11 cellular contexts compared by ENCODE assay signal in the genomic region with DNA sequence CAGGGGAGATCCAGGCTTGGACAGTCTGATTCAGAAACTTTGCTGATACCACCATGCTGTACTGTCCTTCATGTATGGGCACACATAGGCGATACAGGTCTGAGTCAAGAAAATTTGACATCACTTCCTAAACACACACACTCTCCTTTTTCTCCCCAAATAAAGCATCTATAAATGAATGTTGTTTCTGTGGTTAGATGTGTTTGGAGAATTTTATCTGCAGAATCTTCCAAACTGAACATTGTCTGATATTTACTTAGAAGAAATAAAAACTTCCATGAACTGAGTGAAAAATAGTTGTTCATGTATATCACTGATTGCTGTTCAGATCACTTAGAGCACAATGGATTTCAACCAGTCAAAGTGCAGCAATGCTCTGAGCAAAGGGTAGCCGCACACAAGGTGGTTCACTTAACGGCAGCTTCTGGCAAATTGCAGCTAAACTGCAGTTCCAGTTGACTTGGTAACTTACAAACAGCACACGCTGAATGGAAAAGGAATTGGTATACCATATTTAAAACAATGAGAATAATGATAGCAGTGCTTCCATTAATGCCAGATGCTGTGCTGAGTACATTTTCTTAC. TPM values are rescaled to one million over a fixed set of nuclear protein-coding genes. Genes with fewer than 3 reads are reported as not detected.
DNase-seq lines count a peak whose midpoint lies in the region; ATAC-seq and TF ChIP-seq lines count a peak whose summit lies in the region.
"Had no signal": no experiment of that assay in that cellular context is flagged by ENCODE, and none has a peak within 500 bp of the region (broad histone marks: within the 10 kb centered on the region; RNA-seq: fewer than 3 reads in every experiment).

No MANE protein-coding gene starts in this region.

- H3K9me3 Mint-ChIP-seq in activated T-cell treated with anti-CD3 and anti-CD28 coated beads, Interleukin-2, amount 50 U/mL, for 24 hours: no peaks in the 10 kb centered on the region

- TF ChIP-seq CTCF in spleen (IDR thresholded peaks at IDR 0.05 in 8 of 11, conservative IDR thresholded peaks at IDR 0.05 in 3 of 11): no peak
- no peak for TF ChIP-seq CTCF in lower lobe of right lung (IDR thresholded peaks at IDR 0.05)

- no peaks in the 10 kb centered on the region for H3K36me3 Mint-ChIP-seq in activated T-cell treated with anti-CD3 and anti-CD28 coated beads, Interleukin-2, amount 50 U/mL, for 24 hours (ENCODE audit: low read depth)

- H3K4me1 Mint-ChIP-seq in activated T-cell treated with anti-CD3 and anti-CD28 coated beads, Interleukin-2, amount 50 U/mL, for 24 hours (ENCODE audit: low read depth): peaks cover 91% of the 10 kb centered on the region

- no peak for TF ChIP-seq POLR2A in spleen (IDR thresholded peaks at IDR 0.05)

- DNase-seq in activated T-cell treated with anti-CD3 and anti-CD28 coated beads, Interleukin-2, amount 50 U/mL, for 24 hours: no peak
- DNase-seq in activated T-cell treated with anti-CD3 and anti-CD28 coated beads, Interleukin-2, amount 50 U/mL, for 1 hour: no peak
- DNase-seq in spleen: no peak
- no peak for DNase-seq in G401 (ENCODE audit: low spot score)
- no peak for DNase-seq in posterior cingulate gyrus
- DNase-seq in lower lobe of right lung: no peak
- DNase-seq: glutamatergic neuron, NCI-H1436 treated with DMSO at 0.1 percent for 48 hours, Right ventricle myocardium superior had no signal

- in situ Hi-C loops in G401 (cut with HindIII; ENCODE audit: low sequenced_read_pairs): no loop called here

- H3K4me3 ChIP-seq in spleen (peak overlapping the region in 1 of 8 donors; percentile 31), lower lobe of right lung (no peak overlapping the region)

- H3K4me1 ChIP-seq in spleen (peaks cover 17 to 64% (median 40%) of the 10 kb centered on the region in 6 donors), lower lobe of right lung (no peaks in the 10 kb centered on the region)

- 51 to 71% (median 59%) methylated on average over 4 of the region's 4 CpGs for WGBS in spleen, 5 donors

- H3K27me3 ChIP-seq in spleen (replicated peaks in 1 of 7) (no peaks in the 10 kb centered on the region), lower lobe of right lung (ENCODE audit: low read depth) (no peaks in the 10 kb centered on the region)

- peak overlapping the region; percentile 95 for H3K27ac Mint-ChIP-seq in activated T-cell treated with anti-CD3 and anti-CD28 coated beads, Interleukin-2, amount 50 U/mL, for 24 hours

- H3K9me3 ChIP-seq in spleen (no peaks in the 10 kb centered on the region), lower lobe of right lung (no peaks in the 10 kb centered on the region)

- intact Hi-C loops in spleen (cut with DNase I; ENCODE audit: low total_unique reads): no loop called here
- intact Hi-C loops in posterior cingulate gyrus (cut with DNase I): no loop called here
- intact Hi-C loops in lower lobe of right lung (cut with DNase I): no loop called here

- peak overlapping the region in 5 of 8 donors; percentile 16 to 51 (median 32) for H3K27ac ChIP-seq in spleen
- H3K27ac ChIP-seq in lower lobe of right lung: no peak overlapping the region

- peak overlapping the region; percentile 52 for H3K4me3 Mint-ChIP-seq in activated T-cell treated with anti-CD3 and anti-CD28 coated beads, Interleukin-2, amount 50 U/mL, for 24 hours

- H3K36me3 ChIP-seq in spleen: peaks cover 0 to 4% (median 0%) of the 10 kb centered on the region in 6 donors
- no peaks in the 10 kb centered on the region for H3K36me3 ChIP-seq in lower lobe of right lung

- H3K27me3 Mint-ChIP-seq in activated T-cell treated with anti-CD3 and anti-CD28 coated beads, Interleukin-2, amount 50 U/mL, for 24 hours: no peaks in the 10 kb centered on the region

- ATAC-seq in GM21786 (IDR thresholded peaks at IDR 0.05; ENCODE audit: unreplicated experiment) (peak; percentile 19), HG03442 (IDR thresholded peaks at IDR 0.05; ENCODE audit: unreplicated experiment) (peak; percentile 14), lower lobe of right lung (no peak)

RNA-seq across cellular contexts. Expression of a gene that starts 10.0 kb away (rescaled TPM):
- 100 to 1,000 TPM in 2 of 7 donors, 10 to 100 TPM in 5; 52.5 to 111 (median 87.9) TPM for total RNA-seq in spleen
- 10 to 100 TPM; 23.6 to 35.4 (median 26.5) TPM for polyA plus RNA-seq in spleen
- total RNA-seq in G401 (2014; rRNA removed; shearing (Covaris generic)): 37.8 and 54.9 TPM in 2 replicates
- total RNA-seq in lower lobe of right lung: 100 TPM

Comparison
In these comparisons a context has a peak if more than half of its experiments do, and no peak if none do; other contexts are left out.
1. ATAC-seq: peak in GM21786 (single experiment) and HG03442 (single experiment); none in lower lobe of right lung (0 of 2).